1 cellular context compared by ENCODE assay signal in the genomic region with DNA sequence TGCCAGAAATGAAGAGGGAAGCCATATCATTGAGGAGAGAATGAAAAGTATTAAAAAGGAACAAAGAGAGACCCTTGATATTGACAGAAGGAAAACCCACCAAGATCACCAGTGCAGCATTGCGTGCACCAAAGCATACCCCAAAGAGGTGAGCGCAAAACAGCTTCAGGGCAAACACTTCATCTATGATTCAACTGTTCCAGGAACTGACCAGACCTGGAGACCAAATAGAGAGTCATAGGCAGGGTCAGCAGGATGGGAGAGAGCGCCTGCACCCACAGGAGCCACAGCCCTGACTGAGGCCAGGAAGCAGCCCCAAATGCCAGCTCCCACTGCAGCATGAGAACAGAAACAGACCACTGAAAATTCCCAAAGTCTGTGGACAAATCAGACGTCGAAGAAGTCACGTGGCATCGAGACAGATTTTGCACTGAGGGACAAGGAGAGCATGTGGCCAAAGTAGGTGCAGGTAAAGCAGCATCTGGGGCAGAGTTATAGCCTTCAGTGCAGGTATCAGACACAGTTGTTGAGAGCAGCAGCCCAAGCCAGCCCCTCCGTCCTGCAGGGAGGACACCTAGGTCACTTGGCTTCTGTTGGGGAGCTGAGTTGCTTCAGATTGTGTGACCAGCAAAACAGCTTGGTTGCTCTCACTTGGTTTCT.
A peak's percentile ranks its signal among the peaks of the same experiment; 100 is the strongest.
TF ChIP-seq lines count a peak whose summit lies in the region.

No MANE protein-coding gene starts in this region.

TF ChIP-seq in HepG2, 621 proteins besides CTCF, POLR2A, EP300 and RAD21:
- TF ChIP-seq ZFP90 (CRISPR knock-in tag; IDR thresholded peaks at IDR 0.05; ENCODE audit: borderline replicate concordance) (peak; percentile 100), RFXANK (CRISPR knock-in tag; IDR thresholded peaks at IDR 0.05) (no peak), ZNF232 (CRISPR knock-in tag; IDR thresholded peaks at IDR 0.05; ENCODE audit: borderline replicate concordance) (no peak), ZNF280D (CRISPR knock-in tag; IDR thresholded peaks at IDR 0.05) (no peak), SIN3A (IDR thresholded peaks at IDR 0.05; ENCODE audit: borderline replicate concordance, low read depth, low read length) (no peak), KLF13 (CRISPR knock-in tag; IDR thresholded peaks at IDR 0.05) (no peak), PHF8 (CRISPR knock-in tag; IDR thresholded peaks at IDR 0.05) (peak; percentile 13; the same call in 1 of the 2 replicates), RAD51 (IDR thresholded peaks at IDR 0.05; ENCODE audit: borderline replicate concordance) (peak; percentile 44; the same call in 1 of the 2 replicates), ZFP36L2 (CRISPR knock-in tag; IDR thresholded peaks at IDR 0.05) (no peak), KLF16 (CRISPR knock-in tag; IDR thresholded peaks at IDR 0.05) (no peak), ATAD3A (CRISPR knock-in tag; IDR thresholded peaks at IDR 0.05) (no peak)
- TF ChIP-seq, protein P1, sequence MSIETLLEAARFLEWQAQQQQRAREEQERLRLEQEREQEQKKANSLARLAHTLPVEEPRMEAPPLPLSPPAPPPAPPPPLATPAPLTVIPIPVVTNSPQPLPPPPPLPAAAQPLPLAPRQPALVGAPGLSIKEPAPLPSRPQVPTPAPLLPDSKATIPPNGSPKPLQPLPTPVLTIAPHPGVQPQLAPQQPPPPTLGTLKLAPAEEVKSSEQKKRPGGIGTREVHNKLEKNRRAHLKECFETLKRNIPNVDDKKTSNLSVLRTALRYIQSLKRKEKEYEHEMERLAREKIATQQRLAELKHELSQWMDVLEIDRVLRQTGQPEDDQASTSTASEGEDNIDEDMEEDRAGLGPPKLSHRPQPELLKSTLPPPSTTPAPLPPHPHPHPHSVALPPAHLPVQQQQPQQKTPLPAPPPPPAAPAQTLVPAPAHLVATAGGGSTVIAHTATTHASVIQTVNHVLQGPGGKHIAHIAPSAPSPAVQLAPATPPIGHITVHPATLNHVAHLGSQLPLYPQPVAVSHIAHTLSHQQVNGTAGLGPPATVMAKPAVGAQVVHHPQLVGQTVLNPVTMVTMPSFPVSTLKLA (IDR thresholded peaks at IDR 0.05), result peak; percentile 84
- TF ChIP-seq, protein P2, sequence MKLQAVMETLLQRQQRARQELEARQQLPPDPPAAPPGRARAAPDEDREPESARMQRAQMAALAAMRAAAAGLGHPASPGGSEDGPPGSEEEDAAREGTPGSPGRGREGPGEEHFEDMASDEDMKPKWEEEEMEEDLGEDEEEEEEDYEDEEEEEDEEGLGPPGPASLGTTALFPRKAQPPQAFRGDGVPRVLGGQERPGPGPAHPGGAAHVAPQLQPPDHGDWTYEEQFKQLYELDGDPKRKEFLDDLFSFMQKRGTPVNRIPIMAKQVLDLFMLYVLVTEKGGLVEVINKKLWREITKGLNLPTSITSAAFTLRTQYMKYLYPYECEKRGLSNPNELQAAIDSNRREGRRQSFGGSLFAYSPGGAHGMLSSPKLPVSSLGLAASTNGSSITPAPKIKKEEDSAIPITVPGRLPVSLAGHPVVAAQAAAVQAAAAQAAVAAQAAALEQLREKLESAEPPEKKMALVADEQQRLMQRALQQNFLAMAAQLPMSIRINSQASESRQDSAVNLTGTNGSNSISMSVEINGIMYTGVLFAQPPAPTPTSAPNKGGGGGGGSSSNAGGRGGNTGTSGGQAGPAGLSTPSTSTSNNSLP (IDR thresholded peaks at IDR 0.05; ENCODE audit: low read depth, low read length), result no peak
